In genomic region chr9:76810377-76810957, GRCh38 we compare ENCODE assay signal across 9 cellular contexts. TPM values are rescaled to one million over a fixed set of nuclear protein-coding genes. Genes with fewer than 3 reads are reported as not detected.
A peak's percentile ranks its signal among the peaks of the same experiment; 100 is the strongest.
DNase-seq lines count a peak whose midpoint lies in the region; ATAC-seq, FAIRE-seq and TF ChIP-seq lines count a peak whose summit lies in the region.
"Had no signal": no experiment of that assay in that cellular context is flagged by ENCODE, and none has a peak within 500 bp of the region (broad histone marks: within the 10 kb centered on the region; RNA-seq: fewer than 3 reads in every experiment).

No MANE protein-coding gene starts in this region.

- H3K4me3 ChIP-seq in suprapubic skin, result no peak overlapping the region

- TF ChIP-seq EP300 in suprapubic skin (IDR thresholded peaks at IDR 0.05), result no peak

- no peaks in the 10 kb centered on the region for H3K4me1 ChIP-seq in suprapubic skin

- peak; percentile 63 for DNase-seq in COLO829 (ENCODE audit: low spot score)
- DNase-seq in NCI-H69 (lab: John Stamatoyannopoulos, UW), result peak; percentile 81
- DNase-seq in brain pericyte (ENCODE audit: low read depth, low spot score), result peak; percentile 5
- no peak for DNase-seq in suprapubic skin (ENCODE audit: low spot score in 2 of 2)
- DNase-seq in stimulated activated naive CD4-positive, alpha-beta T cell (lab: John Stamatoyannopoulos, UW), result no peak

- no peaks in the 10 kb centered on the region for H3K9me3 ChIP-seq in suprapubic skin

- H3K36me3 ChIP-seq in suprapubic skin, result no peaks in the 10 kb centered on the region

- ATAC-seq in GM18519 (IDR thresholded peaks at IDR 0.05; ENCODE audit: low FRiP score, unreplicated experiment) (peak; percentile 79), HG03196 (IDR thresholded peaks at IDR 0.05; ENCODE audit: unreplicated experiment) (peak; percentile 74)

- TF ChIP-seq POLR2A in suprapubic skin (IDR thresholded peaks at IDR 0.05), result no peak

- peak; percentile 57 to 84 for TF ChIP-seq CTCF in suprapubic skin (IDR thresholded peaks at IDR 0.05)

- WGBS in suprapubic skin, result 20% methylated on average over 2 of the region's 2 CpGs

- no peak overlapping the region for H3K27ac ChIP-seq in suprapubic skin

- peaks cover 3% of the 10 kb centered on the region for H3K27me3 ChIP-seq in suprapubic skin

- FAIRE-seq in islet of Langerhans (lab: Jason Lieb, UNC), result peak; percentile 95
- FAIRE-seq: TTC549 had no signal

RNA-seq across cellular contexts. Expression of gene PCA3, which starts 46.2 kb away (rescaled TPM):
- under 1 TPM in 1 of 4 donors, not detected in 3; 0.25 TPM for total RNA-seq in suprapubic skin

Comparison
In these comparisons a context has a peak if more than half of its experiments do, and no peak if none do; other contexts are left out.
1. DNase-seq: peak in COLO829 (single experiment), NCI-H69 (single experiment) and brain pericyte (single experiment); none in suprapubic skin (0 of 2) and stimulated activated naive CD4-positive, alpha-beta T cell (0 of 6).